Comparison of ENCODE assay signal across 22 cellular contexts in genomic region chr2:195864316-195864715, GRCh38.
A peak's percentile ranks its signal among the peaks of the same experiment; 100 is the strongest.
DNase-seq lines count a peak whose midpoint lies in the region; FAIRE-seq and TF ChIP-seq lines count a peak whose summit lies in the region.
"Had no signal": no experiment of that assay in that cellular context is flagged by ENCODE, and none has a peak within 500 bp of the region (broad histone marks: within the 10 kb centered on the region; RNA-seq: fewer than 3 reads in every experiment).

No MANE protein-coding gene starts in this region.

- H2BK120ac ChIP-seq in H1 (replicated peaks; ENCODE audit: low read depth, low read length) = no peak overlapping the region

- no peak overlapping the region for H3K14ac ChIP-seq in H1 (ENCODE audit: insufficient read length)

- H4K8ac ChIP-seq in H1 (ENCODE audit: extremely low read depth, insufficient read depth, low read length) = no peak overlapping the region

- intact Hi-C loops in esophagus squamous epithelium (cut with DNase I) = no loop called here

- H3K36me3 Mint-ChIP-seq in progenitor cell of endocrine pancreas (ENCODE audit: insufficient read depth) = peaks cover 1% of the 10 kb centered on the region
- H3K36me3 Mint-ChIP-seq: CD14-positive monocyte; CD8-positive, alpha-beta memory T cell had no signal

- no peak for TF ChIP-seq CTCF in H1 (IDR thresholded peaks at IDR 0.05; ENCODE audit: control extremely low read depth in 1 of 3, insufficient read depth in 1 of 3, low read depth in 1 of 3, low read length in 3 of 3)
- no peak for TF ChIP-seq CTCF in progenitor cell of endocrine pancreas (IDR thresholded peaks at IDR 0.05; ENCODE audit: unreplicated experiment)
- TF ChIP-seq CTCF in esophagus squamous epithelium (IDR thresholded peaks at IDR 0.05) = no peak
- TF ChIP-seq CTCF in WERI-Rb-1 (IDR thresholded peaks at IDR 0.05; ENCODE audit: low read depth, low read length) = no peak

- no peak overlapping the region for H2AK5ac ChIP-seq in H1 (ENCODE audit: low read depth, low read length)

- no peak overlapping the region for H3K4me2 ChIP-seq in H1 (ENCODE audit: insufficient read depth in 1 of 2, low read depth in 2 of 2, low read length in 2 of 2)
- H3K4me2 ChIP-seq: GM23338 had no signal

- no peak overlapping the region for H2BK20ac ChIP-seq in H1 (ENCODE audit: low read length)

- H3K4me3 Mint-ChIP-seq in progenitor cell of endocrine pancreas (ENCODE audit: low read depth) = no peak overlapping the region
- H3K4me3 Mint-ChIP-seq: CD4-positive, alpha-beta T cell; CD8-positive, alpha-beta memory T cell; GM23338; HFFc6 had no signal

- POLR2A ChIA-PET in H1 (lab: Charles Lee; ENCODE audit: partially characterized antibody) = no interaction called here

- no peaks in the 10 kb centered on the region for H3K4me1 Mint-ChIP-seq in progenitor cell of endocrine pancreas (ENCODE audit: low read depth)

- no peak overlapping the region for H4K91ac ChIP-seq in H1 (replicated peaks; ENCODE audit: insufficient read length, low read length)

- H4K5ac ChIP-seq in H1 (ENCODE audit: insufficient read length, low read depth, low read length) = no peak overlapping the region

- no peaks in the 10 kb centered on the region for H3K4me1 ChIP-seq in H1 (replicated peaks in 1 of 4; ENCODE audit: control insufficient read depth in 3 of 4, insufficient read depth in 4 of 4, low read length in 3 of 4)
- H3K4me1 ChIP-seq in esophagus squamous epithelium = no peaks in the 10 kb centered on the region
- H3K4me1 ChIP-seq: BE2C, HAP-1 had no signal

- no peaks in the 10 kb centered on the region for H3K36me3 ChIP-seq in H1 (ENCODE audit: control insufficient read depth in 2 of 4, insufficient read depth in 4 of 4, low read length in 3 of 4)
- no peaks in the 10 kb centered on the region for H3K36me3 ChIP-seq in esophagus squamous epithelium
- no peaks in the 10 kb centered on the region for H3K36me3 ChIP-seq in WERI-Rb-1
- H3K36me3 ChIP-seq: BE2C; BLaER1 treated with 17β-estradiol and CSF1 and Interleukin-3, amounts not matched to agents 10 nM and 100 nM; HAP-1 had no signal

- no peak overlapping the region for H3K4ac ChIP-seq in H1 (replicated peaks; ENCODE audit: insufficient read length, low read depth, low read length)

- no peak overlapping the region for H3K23ac ChIP-seq in H1 (ENCODE audit: insufficient read length)

- 93% methylated on average over 6 of the region's 6 CpGs; no CpG with 5 or more reads in 1 of the 2 experiments for WGBS in H1 (ENCODE audit: extremely low coverage in 1 of 2, insufficient coverage in 1 of 2, insufficient read length in 1 of 2, insufficient replicate concordance in 2 of 2, low coverage in 1 of 2, low lambda C conversion rate in 2 of 2, missing lambda C conversion rate in 1 of 2), 2 experiments
- WGBS in esophagus squamous epithelium, 2 donors = 83 to 91% methylated on average over 6 of the region's 6 CpGs

- CTCF ChIA-PET in H1 (lab: Charles Lee; ENCODE audit: partially characterized antibody) = no interaction called here

- TF ChIP-seq EP300 in H1 (IDR thresholded peaks at IDR 0.05; ENCODE audit: borderline replicate concordance in 1 of 2, low read depth in 2 of 2, low read length in 2 of 2) = no peak

- no peak overlapping the region for H2BK12ac ChIP-seq in H1 (ENCODE audit: low read depth, low read length)

- H3K27ac ChIP-seq in H1 (ENCODE audit: low read depth, low read length) (no peak overlapping the region), esophagus squamous epithelium (no peak overlapping the region), WERI-Rb-1 (no peak overlapping the region)
- H3K27ac ChIP-seq: 22Rv1; BLaER1 treated with 17β-estradiol and CSF1 and Interleukin-3, amounts not matched to agents 10 nM and 100 nM had no signal

- H3K9ac ChIP-seq in H1 (replicated peaks in 1 of 4; ENCODE audit: extremely low read depth in 1 of 4, low read depth in 3 of 4, low read length in 3 of 4) = no peak overlapping the region
- H3K9ac ChIP-seq: BLaER1 treated with 17β-estradiol and CSF1 and Interleukin-3, amounts not matched to agents 10 nM and 100 nM had no signal

- H3K79me1 ChIP-seq in H1 (ENCODE audit: low read depth, low read length) = no peaks in the 10 kb centered on the region

- TF ChIP-seq POLR2A in H1 (IDR thresholded peaks at IDR 0.05; ENCODE audit: control extremely low read depth in 1 of 2, low read depth in 2 of 2, low read length in 2 of 2) = no peak
- TF ChIP-seq POLR2A in esophagus squamous epithelium (IDR thresholded peaks at IDR 0.05) = no peak

- H4K20me1 ChIP-seq in H1 (replicated peaks in 1 of 2; ENCODE audit: control insufficient read depth in 1 of 2, insufficient read depth in 2 of 2, low read length in 2 of 2) = no peaks in the 10 kb centered on the region
- H4K20me1 ChIP-seq: BLaER1 treated with 17β-estradiol and CSF1 and Interleukin-3, amounts not matched to agents 10 nM and 100 nM had no signal

- H3K56ac ChIP-seq in H1 (replicated peaks; ENCODE audit: insufficient read length, low read depth, low read length) = no peak overlapping the region

- H2AFZ ChIP-seq in H1 (ENCODE audit: low read length) = 0 out of 2 replicates have a peak overlapping the region, but pooled peaks have one; percentile 2
- H2AFZ ChIP-seq: GM23338 had no signal

- H3K27me3 ChIP-seq in H1 (replicated peaks in 1 of 4; ENCODE audit: control insufficient read depth in 3 of 4, extremely low read depth in 1 of 4, insufficient read depth in 3 of 4, low read length in 3 of 4) (no peaks in the 10 kb centered on the region), esophagus squamous epithelium (no peaks in the 10 kb centered on the region), WERI-Rb-1 (ENCODE audit: insufficient read depth, low read depth, severe bottlenecking) (no peaks in the 10 kb centered on the region)
- H3K27me3 ChIP-seq: BLaER1 treated with 17β-estradiol and CSF1 and Interleukin-3, amounts not matched to agents 10 nM and 100 nM had no signal

- no peaks in the 10 kb centered on the region for H3K79me2 ChIP-seq in H1 (ENCODE audit: control insufficient read depth in 1 of 2, insufficient read depth in 2 of 2, low read length in 2 of 2)

- H3K9me3 ChIP-seq in H1 (ENCODE audit: insufficient read depth in 2 of 2, low read depth in 1 of 2, low read length in 1 of 2) (no peaks in the 10 kb centered on the region), esophagus squamous epithelium (no peaks in the 10 kb centered on the region), WERI-Rb-1 (ENCODE audit: severe bottlenecking) (no peaks in the 10 kb centered on the region)
- H3K9me3 ChIP-seq: BE2C, HAP-1 had no signal

- no peak overlapping the region for H2BK5ac ChIP-seq in H1 (ENCODE audit: low read depth, low read length)

- no peaks in the 10 kb centered on the region for H3K9me3 Mint-ChIP-seq in progenitor cell of endocrine pancreas (ENCODE audit: low read depth)
- H3K9me3 Mint-ChIP-seq: CD4-positive, alpha-beta T cell; GM23338; HFFc6 had no signal

- H3K27me3 Mint-ChIP-seq in progenitor cell of endocrine pancreas = no peaks in the 10 kb centered on the region

- no peak overlapping the region for H3K18ac ChIP-seq in H1 (ENCODE audit: extremely low read depth, low read length)

- FAIRE-seq in H1 (lab: Jason Lieb, UNC) = no peak
- FAIRE-seq: A204.1, G401.6, GM12892, H54 had no signal

- no peak for TF ChIP-seq RAD21 in H1 (IDR thresholded peaks at IDR 0.05 in 1 of 2, conservative IDR thresholded peaks at IDR 0.05 in 1 of 2; ENCODE audit: low read depth in 2 of 2, low read length in 2 of 2)

- H3K23me2 ChIP-seq in H1 (ENCODE audit: low read depth, low read length) = no peaks in the 10 kb centered on the region

- no peak overlapping the region for H2BK15ac ChIP-seq in H1 (ENCODE audit: low read length)

- no peak overlapping the region for H3K4me3 ChIP-seq in H1 (ENCODE audit: extremely low read depth in 1 of 4, insufficient read depth in 2 of 4, low read depth in 3 of 4, low read length in 4 of 4)
- H3K4me3 ChIP-seq in esophagus squamous epithelium = no peak overlapping the region
- H3K4me3 ChIP-seq in WERI-Rb-1 (ENCODE audit: low read depth, low read length) = no peak overlapping the region
- H3K4me3 ChIP-seq: BLaER1 treated with 17β-estradiol and CSF1 and Interleukin-3, amounts not matched to agents 10 nM and 100 nM; GM23338; HAP-1 had no signal

- peak overlapping the region; percentile 87 for H3K27ac Mint-ChIP-seq in progenitor cell of endocrine pancreas
- H3K27ac Mint-ChIP-seq: CD14-positive monocyte; CD4-positive, alpha-beta T cell; CD8-positive, alpha-beta memory T cell; GM23338; HFFc6 had no signal

- DNase-seq in DMS 273 (lab: John Stamatoyannopoulos, UW; ENCODE audit: unreplicated experiment) (peak; percentile 6), DMS 273 treated with DMSO at 0.1 percent for 48 hours (lab: John Stamatoyannopoulos, UW) (no peak), H1 (ENCODE audit: low read depth in 1 of 2, low spot score in 2 of 2) (no peak), progenitor cell of endocrine pancreas (ENCODE audit: low spot score, unreplicated experiment) (no peak), esophagus squamous epithelium (lab: John Stamatoyannopoulos, UW) (no peak), WERI-Rb-1 (no peak)
- DNase-seq: ACHN; BE2C; CD4-positive, alpha-beta T cell; CD8-positive, alpha-beta memory T cell; DMS53; DMS79 treated with DMSO at 0.1 percent for 48 hours; HFFc6 had no signal

TF ChIP-seq in H1, 55 proteins besides CTCF, POLR2A, EP300 and RAD21 (continues in another document):
- no peak for TF ChIP-seq RBBP5 (IDR thresholded peaks at IDR 0.05; ENCODE audit: borderline replicate concordance, low read depth, low read length)
- no peak for TF ChIP-seq CBX8 (IDR thresholded peaks at IDR 0.05; ENCODE audit: borderline replicate concordance, low read depth, low read length)
